ENCODE assay signal across 8 cellular contexts in genomic region chr6:38638941-38639497, GRCh38. TPM values are rescaled to one million over a fixed set of nuclear protein-coding genes. Genes with fewer than 3 reads are reported as not detected.
DNase-seq lines count a peak whose midpoint lies in the region; ATAC-seq and TF ChIP-seq lines count a peak whose summit lies in the region.

No MANE protein-coding gene starts in this region.

- POLR2A ChIA-PET in OCI-LY7 (lab: Charles Lee): interaction anchor here (0.6 to 1.1 kb wide), 3 partner anchors 39 to 1959 kb away, joined by 3 to 5 read pairs (median 3); no protein-coding TSS in a partner anchor

- H3K79me2 ChIP-seq in OCI-LY7 (ENCODE audit: insufficient read depth, low read depth, low read length): peaks cover 5% of the 10 kb centered on the region; the same call in 1 of the 2 replicates

- H4K20me1 ChIP-seq in OCI-LY7 (ENCODE audit: insufficient read depth, low read length): no peaks in the 10 kb centered on the region

- CTCF ChIA-PET in OCI-LY7 (lab: Charles Lee; ENCODE audit: unreplicated experiment): interaction anchor here (0.6 kb wide), 2 partner anchors 39 to 65 kb away, joined by 5 read pairs; no protein-coding TSS in a partner anchor

- H3K9me3 Mint-ChIP-seq in activated T-helper 2 cell treated with anti-CD3 and anti-CD28 coated beads, Interferon-gamma antibody, Interleukin-2, Interleukin-4, amounts not matched to agents 10 μg/mL and 5 μg/mL and 100 μg/mL, durations not matched to agents 14 hours and 24 hours and 36 hours: no peaks in the 10 kb centered on the region

- peak overlapping the region; percentile 89 for H3K4me3 Mint-ChIP-seq in activated T-helper 2 cell treated with anti-CD3 and anti-CD28 coated beads, Interferon-gamma antibody, Interleukin-2, Interleukin-4, amounts not matched to agents 10 μg/mL and 5 μg/mL and 100 μg/mL, durations not matched to agents 14 hours and 24 hours and 36 hours (ENCODE audit: low read depth)

- no peaks in the 10 kb centered on the region for H3K27me3 Mint-ChIP-seq in activated T-helper 2 cell treated with anti-CD3 and anti-CD28 coated beads, Interferon-gamma antibody, Interleukin-2, Interleukin-4, amounts not matched to agents 10 μg/mL and 5 μg/mL and 100 μg/mL, durations not matched to agents 14 hours and 24 hours and 36 hours (ENCODE audit: low read depth)

- H3K9me2 ChIP-seq in OCI-LY7 (ENCODE audit: insufficient read depth, low read length): no peaks in the 10 kb centered on the region

- peak overlapping the region; percentile 79 for H3K27ac Mint-ChIP-seq in activated T-helper 2 cell treated with anti-CD3 and anti-CD28 coated beads, Interferon-gamma antibody, Interleukin-2, Interleukin-4, amounts not matched to agents 10 μg/mL and 5 μg/mL and 100 μg/mL, durations not matched to agents 14 hours and 24 hours and 36 hours

- no peaks in the 10 kb centered on the region for H3K9me3 ChIP-seq in OCI-LY7 (ENCODE audit: low read length)

- H3K4me2 ChIP-seq in OCI-LY7 (ENCODE audit: low read length): peak overlapping the region; percentile 95

- H3K36me3 ChIP-seq in OCI-LY7 (ENCODE audit: insufficient read depth, low read length): no peaks in the 10 kb centered on the region

- intact Hi-C loops in OCI-LY7 (cut with micrococcal nuclease; ENCODE audit: unreplicated experiment): loop anchor here (5.0 kb wide), 2 partner anchors 63 to 478 kb away; partner anchors contain the start of genes GLO1 and SAYSD1
- intact Hi-C loops in activated T-helper 2 cell treated with anti-CD3 and anti-CD28 coated beads, Interferon-gamma antibody, Interleukin-2, Interleukin-4, amounts not matched to agents 10 μg/mL and 5 μg/mL and 100 μg/mL, durations not matched to agents 14 hours and 24 hours and 36 hours (cut with micrococcal nuclease): loop anchor here (1.0 to 5.0 kb wide), 3 partner anchors 63 to 76 kb away; partner anchors contain the start of genes DNAH8 and GLO1

- no peak for TF ChIP-seq CTCF in OCI-LY7 (conservative IDR thresholded peaks at IDR 0.05; ENCODE audit: low read length)
- no peak for TF ChIP-seq CTCF in fibroblast of the aortic adventitia (IDR thresholded peaks at IDR 0.05; ENCODE audit: insufficient read depth, low read length)

- H3K27ac ChIP-seq in OCI-LY7 (ENCODE audit: low read depth, low read length, poor library complexity, severe bottlenecking) (peak overlapping the region; percentile 53), temporal lobe (ENCODE audit: low read depth, low read length) (peak overlapping the region; percentile 77)

- peak overlapping the region; percentile 96 for H3K4me3 ChIP-seq in OCI-LY7 (ENCODE audit: low read depth, low read length, poor library complexity, severe bottlenecking)
- H3K4me3 ChIP-seq in fibroblast of the aortic adventitia (ENCODE audit: low read depth, low read length): peak overlapping the region; percentile 95

- H3K4me1 ChIP-seq in OCI-LY7 (ENCODE audit: insufficient read depth, low read length, poor library complexity, severe bottlenecking): peaks cover 22% of the 10 kb centered on the region

- H2AFZ ChIP-seq in OCI-LY7 (ENCODE audit: low read length): peak overlapping the region; percentile 92

- BruUV-seq in OCI-LY7 (replicated peaks; lab: Mats Ljungman, UMichigan): TSS peak; percentile 57

- peak; percentile 25 for ATAC-seq in HG03066 (IDR thresholded peaks at IDR 0.05; ENCODE audit: low read depth, unreplicated experiment)

- H3K4me1 Mint-ChIP-seq in activated T-helper 2 cell treated with anti-CD3 and anti-CD28 coated beads, Interferon-gamma antibody, Interleukin-2, Interleukin-4, amounts not matched to agents 10 μg/mL and 5 μg/mL and 100 μg/mL, durations not matched to agents 14 hours and 24 hours and 36 hours (ENCODE audit: low read depth): peaks cover 48% of the 10 kb centered on the region

- H3K36me3 Mint-ChIP-seq in activated T-helper 2 cell treated with anti-CD3 and anti-CD28 coated beads, Interferon-gamma antibody, Interleukin-2, Interleukin-4, amounts not matched to agents 10 μg/mL and 5 μg/mL and 100 μg/mL, durations not matched to agents 14 hours and 24 hours and 36 hours (ENCODE audit: low read depth): no peaks in the 10 kb centered on the region

- DNase-seq in NCI-H1436 (lab: John Stamatoyannopoulos, UW) (peak; percentile 10), NCI-H1436 treated with DMSO at 0.1 percent for 48 hours (lab: John Stamatoyannopoulos, UW) (no peak), OCI-LY7 (ENCODE audit: low spot score) (peak; percentile 45), fibroblast of the aortic adventitia (ENCODE audit: low read depth) (peak; percentile 51), nucleus accumbens (lab: John Stamatoyannopoulos, UW) (peak in 33 of 56 donors; percentile 34 to 76 (median 58))
- DNase-seq in activated T-helper 2 cell treated with anti-CD3 and anti-CD28 coated beads, Interferon-gamma antibody, Interleukin-2, Interleukin-4, amounts not matched to agents 10 μg/mL and 5 μg/mL and 100 μg/mL, durations not matched to agents 14 hours and 24 hours and 36 hours (ENCODE audit: low spot score): peak; percentile 44

RNA-seq across cellular contexts. Expression of gene BTBD9, which starts 0.7 kb away (rescaled TPM):
- 3.6 and 5.9 TPM in 2 replicates for total RNA-seq in OCI-LY7 (2014; rRNA removed; shearing (Covaris generic))
- total RNA-seq in OCI-LY7 (2022): 7.3 and 10.8 TPM in 2 replicates
- total RNA-seq in activated T-helper 2 cell treated with anti-CD3 and anti-CD28 coated beads, Interferon-gamma antibody, Interleukin-2, Interleukin-4, amounts not matched to agents 10 μg/mL and 5 μg/mL and 100 μg/mL, durations not matched to agents 14 hours and 24 hours and 36 hours: 12.7 and 15.2 TPM in 2 replicates
- 21.4 and 27.6 TPM in 2 replicates for total RNA-seq in fibroblast of the aortic adventitia (ENCODE audit: low replicate concordance)
- 25.1 TPM for total RNA-seq in temporal lobe
